In the genomic region with DNA sequence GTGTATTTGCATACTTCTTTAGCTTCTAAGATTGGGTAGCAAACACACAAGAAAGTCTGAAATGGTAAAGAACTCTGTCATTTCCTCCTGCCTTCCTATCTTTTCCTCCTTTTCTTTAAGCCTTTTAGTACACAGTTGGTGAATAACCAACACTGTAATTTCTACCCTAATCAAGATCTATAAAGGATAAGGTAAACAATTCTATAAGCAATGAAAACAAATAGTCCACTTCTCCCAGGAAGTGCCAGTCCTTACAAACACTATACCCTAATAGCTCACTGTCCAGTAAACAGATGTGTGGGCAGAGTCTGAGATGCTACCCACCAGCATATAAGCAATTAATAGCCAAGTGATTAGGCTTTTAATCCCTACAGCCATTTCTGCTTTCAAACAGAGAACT, we compare ENCODE assay signal across 26 cellular contexts.
A peak's percentile ranks its signal among the peaks of the same experiment; 100 is the strongest.
DNase-seq lines count a peak whose midpoint lies in the region; ATAC-seq and TF ChIP-seq lines count a peak whose summit lies in the region.
"Had no signal": no experiment of that assay in that cellular context is flagged by ENCODE, and none has a peak within 500 bp of the region (broad histone marks: within the 10 kb centered on the region; RNA-seq: fewer than 3 reads in every experiment).

No MANE protein-coding gene starts in this region.

- peaks cover 11 to 14% of the 10 kb centered on the region in 2 donors for H3K36me3 Mint-ChIP-seq in activated T-cell treated with anti-CD3 and anti-CD28 coated beads, Interleukin-2, amount 50 U/mL, for 72 hours (ENCODE audit: insufficient read depth in 2 of 2)
- peaks cover 18% of the 10 kb centered on the region for H3K36me3 Mint-ChIP-seq in T-helper 17 cell (ENCODE audit: low read depth)
- peaks cover 14% of the 10 kb centered on the region for H3K36me3 Mint-ChIP-seq in activated CD4-positive, alpha-beta T cell treated with anti-CD3 and anti-CD28 coated beads, Interleukin-2, amount 10 ng/mL, durations not matched to agents 7 days and 5 days (ENCODE audit: low read depth)

- peak overlapping the region; percentile 12; the same call in 1 of the 2 replicates for H3K27ac ChIP-seq in HEK293 (ENCODE audit: extremely low read depth, low read depth, low read length)

- no peak for ATAC-seq in activated T-cell treated with anti-CD3 and anti-CD28 coated beads, Interleukin-2, amount 50 U/mL, for 72 hours (replicated peaks in 1 of 2)
- ATAC-seq in T-helper 17 cell: no peak
- peak; percentile 12 for ATAC-seq in left colon
- ATAC-seq in HG03159 (IDR thresholded peaks at IDR 0.05; ENCODE audit: unreplicated experiment): no peak
- ATAC-seq: GM12878 had no signal

- H3K9me3 ChIP-seq in HEK293 (ENCODE audit: control insufficient read depth, insufficient read depth, low read depth, low read length) (no peaks in the 10 kb centered on the region), T-helper 17 cell (ENCODE audit: control insufficient read depth, low read length, poor library complexity, severe bottlenecking) (no peaks in the 10 kb centered on the region)
- H3K9me3 ChIP-seq: BE2C had no signal

- no peak overlapping the region for H3K4me3 Mint-ChIP-seq in activated T-cell treated with anti-CD3 and anti-CD28 coated beads, Interleukin-2, amount 50 U/mL, for 72 hours
- H3K4me3 Mint-ChIP-seq in T-helper 17 cell: no peak overlapping the region
- no peak overlapping the region for H3K4me3 Mint-ChIP-seq in activated CD4-positive, alpha-beta T cell treated with anti-CD3 and anti-CD28 coated beads, Interleukin-2, amount 10 ng/mL, durations not matched to agents 7 days and 5 days
- H3K4me3 Mint-ChIP-seq: CD4-positive, alpha-beta memory T cell; H9; IgD-negative memory B cell had no signal

- H3K36me3 ChIP-seq in HEK293 (ENCODE audit: control insufficient read depth in 2 of 2, insufficient read depth in 1 of 2, low read length in 2 of 2): peaks cover 4 to 78% of the 10 kb centered on the region in 2 experiments
- H3K36me3 ChIP-seq: BE2C had no signal

- H3K9me3 Mint-ChIP-seq in activated T-cell treated with anti-CD3 and anti-CD28 coated beads, Interleukin-2, amount 50 U/mL, for 72 hours: no peaks in the 10 kb centered on the region
- H3K9me3 Mint-ChIP-seq in activated CD4-positive, alpha-beta T cell treated with anti-CD3 and anti-CD28 coated beads, Interleukin-2, amount 10 ng/mL, durations not matched to agents 7 days and 5 days: no peaks in the 10 kb centered on the region
- H3K9me3 Mint-ChIP-seq: H9, IgD-negative memory B cell had no signal

- intact Hi-C loops in left colon (cut with DNase I, micrococcal nuclease): no loop called here

- POLR2A ChIA-PET in HEK293 (lab: Yijun Ruan, JAX): no interaction called here
- POLR2A ChIA-PET in activated CD4-positive, alpha-beta T cell treated with anti-CD3 and anti-CD28 coated beads, Interleukin-2, amount 10 ng/mL, durations not matched to agents 7 days and 5 days (lab: Charles Lee): no interaction called here

- peaks cover 9% of the 10 kb centered on the region for H3K4me1 Mint-ChIP-seq in activated T-cell treated with anti-CD3 and anti-CD28 coated beads, Interleukin-2, amount 50 U/mL, for 72 hours (ENCODE audit: low read depth)
- peaks cover 11% of the 10 kb centered on the region for H3K4me1 Mint-ChIP-seq in T-helper 17 cell
- H3K4me1 Mint-ChIP-seq in activated CD4-positive, alpha-beta T cell treated with anti-CD3 and anti-CD28 coated beads, Interleukin-2, amount 10 ng/mL, durations not matched to agents 7 days and 5 days: no peaks in the 10 kb centered on the region
- H3K4me1 Mint-ChIP-seq: H9, IgD-negative memory B cell had no signal

- no peaks in the 10 kb centered on the region for H3K27me3 Mint-ChIP-seq in activated T-cell treated with anti-CD3 and anti-CD28 coated beads, Interleukin-2, amount 50 U/mL, for 72 hours (ENCODE audit: low read depth)
- H3K27me3 Mint-ChIP-seq in T-helper 17 cell: no peaks in the 10 kb centered on the region
- H3K27me3 Mint-ChIP-seq in activated CD4-positive, alpha-beta T cell treated with anti-CD3 and anti-CD28 coated beads, Interleukin-2, amount 10 ng/mL, durations not matched to agents 7 days and 5 days: no peaks in the 10 kb centered on the region
- H3K27me3 Mint-ChIP-seq: CD4-positive, alpha-beta memory T cell; IgD-negative memory B cell had no signal

- H3K4me1 ChIP-seq in HEK293 (ENCODE audit: control insufficient read depth, insufficient read depth, low read length): no peaks in the 10 kb centered on the region
- H3K4me1 ChIP-seq: BE2C had no signal

- CTCF ChIA-PET in HEK293 (lab: Yijun Ruan, JAX): interaction anchor here (0.7 to 4.4 kb wide), 4 partner anchors 10 to 266 kb away, joined by 3 to 23 read pairs (median 4); no protein-coding TSS in a partner anchor
- CTCF ChIA-PET in activated CD4-positive, alpha-beta T cell treated with anti-CD3 and anti-CD28 coated beads, Interleukin-2, amount 10 ng/mL, durations not matched to agents 7 days and 5 days (lab: Charles Lee): interaction anchor here (2.2 kb wide), 1 partner anchor 10 kb away, joined by 8 read pairs; no protein-coding TSS in a partner anchor

- H3K27ac Mint-ChIP-seq in activated T-cell treated with anti-CD3 and anti-CD28 coated beads, Interleukin-2, amount 50 U/mL, for 72 hours: peak overlapping the region; percentile 66
- peak overlapping the region; percentile 83 for H3K27ac Mint-ChIP-seq in T-helper 17 cell
- H3K27ac Mint-ChIP-seq in activated CD4-positive, alpha-beta T cell treated with anti-CD3 and anti-CD28 coated beads, Interleukin-2, amount 10 ng/mL, durations not matched to agents 7 days and 5 days: no peak overlapping the region

- H3K4me3 ChIP-seq in HEK293 (ENCODE audit: low read depth, low read length): no peak overlapping the region
- H3K4me3 ChIP-seq: GM12878 had no signal

- no peak for TF ChIP-seq CTCF in HEK293 (tag by site-specific recombination; IDR thresholded peaks at IDR 0.05)

- no peak for DNase-seq in activated T-cell treated with anti-CD3 and anti-CD28 coated beads, Interleukin-2, amount 50 U/mL, for 72 hours
- DNase-seq in activated T-cell treated with anti-CD3 and anti-CD28 coated beads for 4 hours: no peak
- no peak for DNase-seq in T-helper 17 cell
- DNase-seq in left colon: no peak
- DNase-seq in SK-N-DZ (ENCODE audit: low spot score): no peak
- no peak for DNase-seq in activated CD4-positive, alpha-beta T cell treated with anti-CD3 and anti-CD28 coated beads, Interleukin-2, amount 10 ng/mL, durations not matched to agents 7 days and 5 days
- DNase-seq: BE2C; Calu3; CD4-positive, alpha-beta memory T cell; DMS53; EL; H9; Karpas-422; MM.1S; NCI-H1092; NCI-H146; NCI-H2029 treated with DMSO at 0.1 percent for 48 hours; NCI-H2171 treated with DMSO at 0.1 percent for 48 hours; NCI-H446; NCI-H526 treated with DMSO at 0.1 percent for 48 hours; NK-92 treated with Interleukin-12 subunit alpha and Interleukin-12 subunit beta, amount 100 ng/mL, for 24 hours; SHP77 treated with DMSO at 0.1 percent for 48 hours had no signal

TF ChIP-seq in HEK293, 187 proteins besides CTCF, POLR2A, EP300 and RAD21:
- TF ChIP-seq FEZF1 (tag by site-specific recombination; IDR thresholded peaks at IDR 0.05) (0 out of 2 replicates have a peak, but pooled peaks have one; percentile 29), ZNF404 (tag by site-specific recombination; IDR thresholded peaks at IDR 0.05) (no peak)
